Comparison of ENCODE assay signal across 13 cellular contexts in the genomic region with DNA sequence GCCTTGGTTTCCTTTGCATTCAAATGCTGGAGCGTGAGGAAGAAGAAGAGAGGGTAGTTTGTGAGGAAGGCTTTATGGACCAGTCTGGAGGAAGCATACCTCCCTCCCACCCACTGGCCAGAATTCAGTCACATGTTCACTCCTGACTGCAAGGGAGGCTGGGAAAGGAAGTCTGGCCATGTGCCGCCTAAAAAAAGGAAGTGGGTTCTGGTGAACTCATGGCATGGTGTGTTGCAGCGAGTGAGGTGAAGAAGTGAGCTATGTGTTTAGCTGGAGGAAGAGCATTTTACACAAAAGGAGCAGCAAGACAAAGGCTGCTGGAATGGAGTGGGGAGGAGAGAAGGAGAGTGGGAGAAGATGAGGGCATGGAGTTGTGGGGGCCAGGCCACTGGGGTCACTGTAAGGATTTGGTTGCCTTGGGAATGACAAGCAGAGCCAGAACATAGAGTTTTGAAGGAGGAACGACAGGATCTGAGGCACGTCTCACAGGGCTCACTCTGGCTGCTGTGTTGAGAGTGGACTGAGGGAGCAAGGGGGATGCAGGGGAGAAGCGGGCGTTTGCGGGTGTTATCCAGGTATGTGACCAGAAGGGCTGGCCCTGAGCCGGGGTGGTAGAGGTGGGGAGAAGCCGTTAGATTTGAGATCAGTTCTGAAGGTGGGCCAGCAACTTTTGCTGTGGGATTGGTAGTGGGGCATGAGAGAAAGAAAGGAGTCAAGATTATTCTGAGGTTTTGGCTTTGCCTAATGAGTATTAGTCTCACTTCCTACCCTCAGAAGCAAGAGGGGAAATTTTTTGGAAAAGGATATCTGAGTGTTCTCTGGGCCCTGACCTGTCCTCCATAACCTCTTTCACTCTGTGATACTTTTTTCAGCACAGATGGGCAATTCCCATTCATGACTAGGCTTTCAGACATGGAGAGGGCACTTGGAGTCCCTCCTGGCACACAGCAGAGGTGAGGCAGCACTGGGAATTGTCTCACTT. TPM values are rescaled to one million over a fixed set of nuclear protein-coding genes. Genes with fewer than 3 reads are reported as not detected.
A peak's percentile ranks its signal among the peaks of the same experiment; 100 is the strongest.
DNase-seq lines count a peak whose midpoint lies in the region; ATAC-seq, FAIRE-seq and TF ChIP-seq lines count a peak whose summit lies in the region.
"Had no signal": no experiment of that assay in that cellular context is flagged by ENCODE, and none has a peak within 500 bp of the region (broad histone marks: within the 10 kb centered on the region; RNA-seq: fewer than 3 reads in every experiment).

No MANE protein-coding gene starts in this region.

- BruUV-seq in HepG2 (replicated peaks; lab: Mats Ljungman, UMichigan) (no TSS peak), OCI-LY7 (replicated peaks; lab: Mats Ljungman, UMichigan) (no TSS peak)

- TF ChIP-seq CTCF in right lobe of liver (IDR thresholded peaks at IDR 0.05) (no peak), HepG2 (CRISPR knock-in tag; IDR thresholded peaks at IDR 0.05) (no peak), OCI-LY7 (conservative IDR thresholded peaks at IDR 0.05; ENCODE audit: low read length) (no peak), upper lobe of right lung (IDR thresholded peaks at IDR 0.05) (no peak)

- H3K79me1 ChIP-seq in mesendoderm (ENCODE audit: low read length), result no peaks in the 10 kb centered on the region

- H3K36me3 ChIP-seq in right lobe of liver (no peaks in the 10 kb centered on the region), HepG2 (replicated peaks in 1 of 2; ENCODE audit: control insufficient read depth in 1 of 2, insufficient read depth in 2 of 2, low read length in 2 of 2) (no peaks in the 10 kb centered on the region), OCI-LY7 (ENCODE audit: insufficient read depth, low read length) (no peaks in the 10 kb centered on the region), upper lobe of right lung (no peaks in the 10 kb centered on the region), mesendoderm (ENCODE audit: control insufficient read depth, insufficient read depth, low read length) (no peaks in the 10 kb centered on the region)

- H3K9me3 ChIP-seq in right lobe of liver (no peaks in the 10 kb centered on the region), HepG2 (ENCODE audit: low read length) (no peaks in the 10 kb centered on the region), OCI-LY7 (ENCODE audit: low read length) (no peaks in the 10 kb centered on the region), upper lobe of right lung (no peaks in the 10 kb centered on the region)

- H3K4me1 Mint-ChIP-seq in dendritic cell treated with granulocyte-macrophage colony-stimulating factor and Interleukin-4, amounts not matched to agents 40 ng/mL and 50 ng/mL, for 4 days (ENCODE audit: low read depth), result peaks cover 58% of the 10 kb centered on the region

- H3K27me3 Mint-ChIP-seq in dendritic cell treated with granulocyte-macrophage colony-stimulating factor and Interleukin-4, amounts not matched to agents 40 ng/mL and 50 ng/mL, for 4 days, result no peaks in the 10 kb centered on the region

- H3K4me3 Mint-ChIP-seq in dendritic cell treated with granulocyte-macrophage colony-stimulating factor and Interleukin-4, amounts not matched to agents 40 ng/mL and 50 ng/mL, for 4 days, result peak overlapping the region; percentile 11

- no peak overlapping the region for H2AK5ac ChIP-seq in mesendoderm (ENCODE audit: low read length)

- H2BK15ac ChIP-seq in mesendoderm (replicated peaks; ENCODE audit: low read depth), result no peak overlapping the region

- in situ Hi-C loops in HepG2 (cut with HindIII; ENCODE audit: extremely low pct_ligation_motif_present, low pct_unique_long_range_greater_than_20kb), result no loop called here

- H3K27ac Mint-ChIP-seq in dendritic cell treated with granulocyte-macrophage colony-stimulating factor and Interleukin-4, amounts not matched to agents 40 ng/mL and 50 ng/mL, for 4 days, result peak overlapping the region; percentile 69

- no peak overlapping the region for H3K23ac ChIP-seq in mesendoderm (ENCODE audit: low read length)

- no peak overlapping the region for H2BK120ac ChIP-seq in mesendoderm (ENCODE audit: low read depth, low read length)

- H3K4me2 ChIP-seq in HepG2 (ENCODE audit: low read depth, low read length), result no peak overlapping the region
- H3K4me2 ChIP-seq in OCI-LY7 (ENCODE audit: low read length), result no peak overlapping the region
- no peak overlapping the region for H3K4me2 ChIP-seq in mesendoderm (ENCODE audit: low read length)

- H3K27me3 ChIP-seq in right lobe of liver (no peaks in the 10 kb centered on the region), HepG2 (ENCODE audit: control insufficient read depth in 1 of 2, insufficient read depth in 2 of 2, low read length in 2 of 2) (0 out of 5 replicates have a peak, but pooled peaks cover 0 to 3% of the 10 kb centered on the region in 2 experiments), upper lobe of right lung (no peaks in the 10 kb centered on the region), mesendoderm (ENCODE audit: insufficient read depth, low read length, poor library complexity) (no peaks in the 10 kb centered on the region)

- H4K8ac ChIP-seq in mesendoderm (ENCODE audit: low read depth, low read length), result no peak overlapping the region

- H3K4me3 ChIP-seq in right lobe of liver (no peak overlapping the region), HepG2 (replicated peaks in 1 of 3; ENCODE audit: insufficient read depth in 1 of 3, low read depth in 2 of 3, low read length in 3 of 3) (no peak overlapping the region), OCI-LY7 (ENCODE audit: low read depth, low read length, poor library complexity, severe bottlenecking) (no peak overlapping the region), upper lobe of right lung (no peak overlapping the region), mesendoderm (ENCODE audit: low read length) (no peak overlapping the region)

- TF ChIP-seq EP300 in HepG2 (IDR thresholded peaks at IDR 0.05; ENCODE audit: low read depth in 2 of 2, low read length in 2 of 2) (no peak), HepG2 (CRISPR knock-in tag; IDR thresholded peaks at IDR 0.05; ENCODE audit: borderline replicate concordance) (no peak)

- H3K9me2 ChIP-seq in OCI-LY7 (ENCODE audit: insufficient read depth, low read length), result no peaks in the 10 kb centered on the region

- H3K27ac ChIP-seq in right lobe of liver (no peak overlapping the region), HepG2 (ENCODE audit: extremely low read length, insufficient read depth, low read length) (no peak overlapping the region), OCI-LY7 (ENCODE audit: low read depth, low read length, poor library complexity, severe bottlenecking) (no peak overlapping the region), upper lobe of right lung (no peak overlapping the region), mesendoderm (ENCODE audit: low read depth, low read length) (no peak overlapping the region)
- H3K27ac ChIP-seq: C4-2B had no signal

- intact Hi-C loops in right lobe of liver (cut with DNase I) (no loop called here), HepG2 (cut with micrococcal nuclease; ENCODE audit: unreplicated experiment) (no loop called here), OCI-LY7 (cut with micrococcal nuclease; ENCODE audit: unreplicated experiment) (no loop called here), upper lobe of right lung (cut with DNase I) (no loop called here)
- intact Hi-C loops in dendritic cell treated with granulocyte-macrophage colony-stimulating factor and Interleukin-4, amounts not matched to agents 40 ng/mL and 50 ng/mL, for 4 days (cut with micrococcal nuclease), result loop anchor here (2.0 kb wide), 1 partner anchor 25 kb away; no protein-coding TSS in a partner anchor

- no peak overlapping the region for H4K5ac ChIP-seq in mesendoderm (ENCODE audit: low read length)

- no peaks in the 10 kb centered on the region for H3K79me2 ChIP-seq in HepG2 (ENCODE audit: insufficient read depth, low read length)
- H3K79me2 ChIP-seq in OCI-LY7 (ENCODE audit: insufficient read depth, low read depth, low read length), result no peaks in the 10 kb centered on the region
- H3K79me2 ChIP-seq in mesendoderm (ENCODE audit: control insufficient read depth, insufficient read depth, low read length), result no peaks in the 10 kb centered on the region

- H3K56ac ChIP-seq in mesendoderm (ENCODE audit: low read length), result no peak overlapping the region

- H3K4me1 ChIP-seq in right lobe of liver (peaks cover 0 to 31% (median 12%) of the 10 kb centered on the region in 4 donors), HepG2 (ENCODE audit: insufficient read depth, low read length) (no peaks in the 10 kb centered on the region; the same call in 1 of the 2 replicates), OCI-LY7 (ENCODE audit: insufficient read depth, low read length, poor library complexity, severe bottlenecking) (no peaks in the 10 kb centered on the region), upper lobe of right lung (peaks cover 55% of the 10 kb centered on the region), mesendoderm (ENCODE audit: control insufficient read depth, low read depth, low read length) (no peaks in the 10 kb centered on the region)

- no peak overlapping the region for H3K18ac ChIP-seq in mesendoderm (ENCODE audit: low read length)

- CTCF ChIA-PET in HepG2 (lab: Yijun Ruan, JAX; ENCODE audit: low intra/inter-chr PET ratio, low total read pairs), result no interaction called here
- CTCF ChIA-PET in OCI-LY7 (lab: Charles Lee; ENCODE audit: unreplicated experiment), result no interaction called here

- peaks cover 12% of the 10 kb centered on the region for H3K9me3 Mint-ChIP-seq in dendritic cell treated with granulocyte-macrophage colony-stimulating factor and Interleukin-4, amounts not matched to agents 40 ng/mL and 50 ng/mL, for 4 days

- peaks cover 16% of the 10 kb centered on the region for H3K36me3 Mint-ChIP-seq in dendritic cell treated with granulocyte-macrophage colony-stimulating factor and Interleukin-4, amounts not matched to agents 40 ng/mL and 50 ng/mL, for 4 days (ENCODE audit: low read depth)

- DNase-seq in right lobe of liver (no peak), HepG2 (ENCODE audit: low spot score) (no peak), OCI-LY7 (ENCODE audit: low spot score) (peak; percentile 8), upper lobe of right lung (no peak), mesendoderm (no peak), HuH-7 (ENCODE audit: low spot score) (no peak)
- DNase-seq: activated T-cell treated with anti-CD3 and anti-CD28 coated beads, Interleukin-2, amount 50 U/mL, for 1 hour; cerebellar nuclear complex; NCI-H2107 had no signal

- POLR2A ChIA-PET in HepG2 (lab: Yijun Ruan, JAX), result no interaction called here
- POLR2A ChIA-PET in OCI-LY7 (lab: Charles Lee), result no interaction called here

- H2AFZ ChIP-seq in HepG2 (ENCODE audit: low read length), result no peak overlapping the region
- H2AFZ ChIP-seq in OCI-LY7 (ENCODE audit: low read length), result no peak overlapping the region

- H3K9ac ChIP-seq in HepG2 (ENCODE audit: insufficient read depth, low read depth, low read length) (no peak overlapping the region), mesendoderm (ENCODE audit: low read length) (no peak overlapping the region)

- ATAC-seq in right lobe of liver, result peak in 3 of 4 donors; percentile 34 to 62 (median 44)
- ATAC-seq in HepG2, result no peak
- ATAC-seq in upper lobe of right lung, result peak; percentile 87
- no peak for ATAC-seq in HG02884 (IDR thresholded peaks at IDR 0.05; ENCODE audit: unreplicated experiment)

- no peaks in the 10 kb centered on the region for H4K20me1 ChIP-seq in HepG2 (ENCODE audit: insufficient read depth, low read length)
- no peaks in the 10 kb centered on the region for H4K20me1 ChIP-seq in OCI-LY7 (ENCODE audit: insufficient read depth, low read length)

- TF ChIP-seq POLR2A in right lobe of liver (IDR thresholded peaks at IDR 0.05) (no peak), HepG2 (IDR thresholded peaks at IDR 0.05; ENCODE audit: insufficient read depth in 1 of 2, low read depth in 2 of 2, low read length in 2 of 2) (no peak)

- 68% methylated on average over 7 of the region's 10 CpGs for WGBS in right lobe of liver (ENCODE audit: insufficient coverage, low coverage, low lambda C conversion rate, missing lambda C conversion rate)
- 44% methylated on average over 10 of the region's 10 CpGs for WGBS in HepG2 (ENCODE audit: low lambda C conversion rate)
- no CpG with 5 or more reads among the region's 10 CpGs for WGBS in mesendoderm (ENCODE audit: extremely low coverage, insufficient coverage, low lambda C conversion rate)

- no peak overlapping the region for H3K4ac ChIP-seq in mesendoderm (ENCODE audit: low read depth, low read length)

- H2BK5ac ChIP-seq in mesendoderm (ENCODE audit: low read length), result no peak overlapping the region

- TF ChIP-seq RAD21 in HepG2 (CRISPR knock-in tag; IDR thresholded peaks at IDR 0.05), result no peak

- no peak for FAIRE-seq in HepG2 (lab: Jason Lieb, UNC)
- FAIRE-seq: HTR-8/SVneo had no signal

RNA-seq across cellular contexts. Expression of a gene that starts 26.4 kb away (rescaled TPM):
- total RNA-seq in right lobe of liver (10 to 100 TPM in 5 of 6 experiments, 1 to 10 TPM in 1; 9.9 to 38.0 (median 12.9) TPM), HepG2 (2016; rRNA removed; fragmentation: Illumina TruSeq; extraction: Trizol) (4.8 and 5.0 TPM in 2 replicates), OCI-LY7 (2022) (not detected in 2 replicates), upper lobe of right lung (18.8 TPM)
- 1.9 and 3.3 TPM in 2 replicates for total RNA-seq in HepG2 (2016; cell fraction: cytosol; rRNA removed; fragmentation: Illumina TruSeq; extraction: Trizol; ENCODE audit: low read depth)
- 4.8 and 5.5 TPM in 2 replicates for total RNA-seq in HepG2 (2016; cell fraction: insoluble cytoplasmic fraction; rRNA removed; fragmentation: Illumina TruSeq; extraction: Trizol)
- 5.3 and 5.5 TPM in 2 replicates for total RNA-seq in HepG2 (2016; cell fraction: membrane; rRNA removed; fragmentation: Illumina TruSeq; extraction: Trizol)
- total RNA-seq in HepG2 (2016; cell fraction: nucleus; rRNA removed; fragmentation: Illumina TruSeq; extraction: Trizol), result 5.3 and 7.6 TPM in 2 replicates
- polyA plus RNA-seq in HepG2 (2011; rRNA removed), result 3.3 and 4.5 TPM in 2 replicates
- 2.1 and 2.8 TPM in 2 replicates for polyA plus RNA-seq in HepG2 (2011; cell fraction: cytosol; rRNA removed)
- 4.7 and 5.0 TPM in 2 replicates for polyA plus RNA-seq in HepG2 (2011; cell fraction: nucleus; rRNA removed)
- polyA plus RNA-seq in HepG2 (2012), result 5.6 and 6.9 TPM in 2 replicates
- polyA plus RNA-seq in HepG2 (2016; cell fraction: cytosol; fragmentation: Illumina TruSeq; extraction: Trizol; ENCODE audit: low read depth), result 1.5 and 2.8 TPM in 2 replicates
- polyA plus RNA-seq in HepG2 (2016; cell fraction: insoluble cytoplasmic fraction; fragmentation: Illumina TruSeq; extraction: Trizol; ENCODE audit: low read depth), result 3.8 and 4.8 TPM in 2 replicates
- 3.2 and 5.1 TPM in 2 replicates for polyA plus RNA-seq in HepG2 (2016; cell fraction: membrane; fragmentation: Illumina TruSeq; extraction: Trizol; ENCODE audit: low read depth)
- 5.1 and 8.2 TPM in 2 replicates for polyA plus RNA-seq in HepG2 (2016; cell fraction: nucleus; fragmentation: Illumina TruSeq; extraction: Trizol; ENCODE audit: insufficient read depth, low read depth)
- 5.9 and 21.3 TPM in 2 replicates for polyA minus RNA-seq in HepG2 (2011; rRNA and poly(A)+ RNA removed; ENCODE audit: low replicate concordance)
- 3.9 and 8.9 TPM in 2 replicates for polyA minus RNA-seq in HepG2 (2011; cell fraction: cytosol; rRNA and poly(A)+ RNA removed)
- 9.0 and 14.3 TPM in 2 replicates for polyA minus RNA-seq in HepG2 (2011; cell fraction: nucleus; rRNA and poly(A)+ RNA removed)
- total RNA-seq in OCI-LY7 (2014; rRNA removed; shearing (Covaris generic)), result not detected in 2 replicates
- polyA plus RNA-seq in mesendoderm (2013, experiment 1 of 2), result 6.2 TPM
- polyA plus RNA-seq in mesendoderm (2013, experiment 2 of 2), result 5.2 TPM

Comparison
In these comparisons a context has a peak if more than half of its experiments do, and no peak if none do; other contexts are left out.
1. ATAC-seq: peak in right lobe of liver (3 of 4) and upper lobe of right lung (single experiment); none in HepG2 (single experiment) and HG02884 (single experiment).